ENCODE assay signal across 13 cellular contexts in the genomic region with DNA sequence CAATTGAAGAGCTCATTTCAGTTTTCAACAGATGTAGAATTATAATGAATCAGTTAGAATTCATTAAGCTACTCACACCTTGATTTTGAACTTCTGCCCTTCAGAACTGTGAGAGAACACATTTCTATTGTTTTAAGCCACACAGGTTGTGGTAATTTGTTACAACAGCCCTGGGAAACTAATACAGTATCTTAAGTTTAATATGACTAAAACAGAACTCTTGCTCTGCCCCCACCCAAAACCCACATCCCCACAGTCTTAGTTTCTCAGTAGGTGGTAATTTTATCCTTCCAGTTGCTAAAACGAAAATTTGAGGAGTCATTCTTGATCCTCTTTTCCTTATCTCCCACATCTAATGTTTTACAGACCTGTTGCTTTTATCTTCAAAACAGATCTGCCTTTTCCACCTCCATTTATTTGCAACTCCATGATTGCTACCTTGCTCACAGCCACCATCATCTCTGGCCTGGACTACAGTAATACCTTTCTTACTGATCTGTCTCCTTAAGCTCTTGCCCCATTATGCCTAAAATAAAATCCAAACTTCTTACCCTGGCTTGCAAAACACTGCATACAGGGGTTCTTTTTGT.
"Had no signal": no experiment of that assay in that cellular context is flagged by ENCODE, and none has a peak within 500 bp of the region (broad histone marks: within the 10 kb centered on the region; RNA-seq: fewer than 3 reads in every experiment).

No MANE protein-coding gene starts in this region.

- ATAC-seq: stimulated activated naive B cell treated with anti-CD40 and anti-IgM and Interleukin-4, amounts not matched to agents 10 μg/mL and 1 μg/mL and 100 μg/mL, for 72 hours had no signal

- H3K27ac ChIP-seq: coronary artery, esophagus squamous epithelium, tibial nerve had no signal

- H3K27me3 ChIP-seq: esophagus squamous epithelium, tibial nerve had no signal

- FAIRE-seq: endothelial cell of umbilical vein, TTC549 had no signal

- H3K9me3 ChIP-seq: esophagus squamous epithelium, tibial nerve had no signal

- H3K4me1 ChIP-seq: esophagus squamous epithelium, tibial nerve had no signal

- H3K4me3 ChIP-seq: coronary artery, esophagus squamous epithelium, tibial nerve had no signal

- H3K36me3 ChIP-seq: esophagus squamous epithelium, tibial nerve had no signal

- DNase-seq: activated CD4-positive, alpha-beta T cell treated with anti-CD3 and anti-CD28 coated beads, Interleukin-2, amount 10 ng/mL, durations not matched to agents 7 days and 5 days; activated naive CD4-positive, alpha-beta T cell; activated naive CD8-positive, alpha-beta T cell treated with anti-CD3 and anti-CD28 coated beads, Interleukin-2, amount 10 ng/mL, durations not matched to agents 7 days and 5 days; effector CD4-positive, alpha-beta T cell; esophagus squamous epithelium; hippocampal formation; occipital lobe; stimulated activated CD4-positive, alpha-beta T cell treated with anti-CD3 and anti-CD28 coated beads, Interleukin-4, amount 100 ng/mL, for 1 hour; stimulated activated naive B cell treated with anti-CD40 and anti-IgM and Interleukin-4, amounts not matched to agents 10 μg/mL and 1 μg/mL and 100 μg/mL, for 72 hours had no signal
